ENCODE assay signal across 39 cellular contexts in the genomic region with DNA sequence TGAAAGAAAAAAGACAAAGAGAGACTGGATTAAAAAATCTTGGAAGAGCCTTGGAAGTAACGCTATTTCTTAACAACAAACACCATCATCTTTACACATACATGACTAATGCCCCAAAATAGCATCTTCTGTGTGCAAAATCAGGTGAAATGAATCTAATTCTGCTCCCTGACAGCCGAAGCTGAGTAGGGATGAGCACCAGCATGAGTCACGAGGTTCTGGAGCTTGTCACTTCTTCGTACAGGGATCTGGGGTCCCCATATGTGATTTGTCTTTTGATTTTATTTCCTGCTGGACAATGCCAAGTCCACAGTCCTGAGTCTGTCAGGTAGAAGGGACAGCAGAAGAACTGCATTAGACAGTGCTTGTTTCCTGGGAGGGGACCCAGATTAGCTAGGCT. TPM values are rescaled to one million over a fixed set of nuclear protein-coding genes. Genes with fewer than 3 reads are reported as not detected.
"Had no signal": no experiment of that assay in that cellular context is flagged by ENCODE, and none has a peak within 500 bp of the region (broad histone marks: within the 10 kb centered on the region; RNA-seq: fewer than 3 reads in every experiment).

No MANE protein-coding gene starts in this region.

- H3K27me3 Mint-ChIP-seq: activated CD4-positive, alpha-beta memory T cell treated with anti-CD3 and anti-CD28 coated beads for 36 hours; activated CD4-positive, alpha-beta T cell treated with anti-CD3 and anti-CD28 coated beads for 36 hours; activated CD4-positive, alpha-beta T cell treated with anti-CD3 and anti-CD28 coated beads, Interleukin-2, amount 10 ng/mL, durations not matched to agents 24 days and 14 days; activated CD8-positive, alpha-beta memory T cell treated with anti-CD3 and anti-CD28 coated beads, Interleukin-2, amount 10 ng/mL, durations not matched to agents 7 days and 5 days; activated T-cell treated with anti-CD3 and anti-CD28 coated beads, Interleukin-2, amount 50 U/mL, for 24 hours; T-helper 17 cell had no signal

- FAIRE-seq: astrocyte, bronchial epithelial cell, colon, endothelial cell of umbilical vein had no signal

- H3K27me3 ChIP-seq: brain microvascular endothelial cell, esophagus squamous epithelium, gastroesophageal sphincter had no signal

- H3K9me3 ChIP-seq: esophagus squamous epithelium, gastroesophageal sphincter had no signal

- H3K9me3 Mint-ChIP-seq: activated CD4-positive, alpha-beta memory T cell treated with anti-CD3 and anti-CD28 coated beads for 36 hours; activated CD4-positive, alpha-beta T cell treated with anti-CD3 and anti-CD28 coated beads, Interleukin-2, amount 10 ng/mL, durations not matched to agents 24 days and 14 days; activated T-cell treated with anti-CD3 and anti-CD28 coated beads, Interleukin-2, amount 50 U/mL, for 24 hours; activated T-cell treated with anti-CD3 and anti-CD28 coated beads, Interleukin-2, amount 50 U/mL, for 72 hours; effector memory CD8-positive, alpha-beta T cell; T-helper 2 cell treated with Interferon-gamma antibody and Interleukin-4, amounts not matched to agents 5 μg/mL and 100 μg/mL, for 36 hours had no signal

- H3K36me3 ChIP-seq: brain microvascular endothelial cell, esophagus squamous epithelium, gastroesophageal sphincter had no signal

- H3K36me3 Mint-ChIP-seq: activated CD4-positive, alpha-beta memory T cell treated with anti-CD3 and anti-CD28 coated beads for 36 hours; activated CD8-positive, alpha-beta memory T cell treated with anti-CD3 and anti-CD28 coated beads, Interleukin-2, amount 10 ng/mL, durations not matched to agents 7 days and 5 days had no signal

- H3K4me1 ChIP-seq: esophagus squamous epithelium, gastroesophageal sphincter had no signal

- H3K27ac Mint-ChIP-seq: activated CD4-positive, alpha-beta memory T cell treated with anti-CD3 and anti-CD28 coated beads for 36 hours; activated CD4-positive, alpha-beta T cell treated with anti-CD3 and anti-CD28 coated beads for 36 hours; activated CD4-positive, alpha-beta T cell treated with anti-CD3 and anti-CD28 coated beads, Interleukin-2, amount 10 ng/mL, durations not matched to agents 24 days and 14 days; activated CD8-positive, alpha-beta memory T cell treated with anti-CD3 and anti-CD28 coated beads, Interleukin-2, amount 10 ng/mL, durations not matched to agents 7 days and 5 days; activated CD8-positive, alpha-beta T cell treated with anti-CD3 and anti-CD28 coated beads, Interleukin-2, amount 10 ng/mL, durations not matched to agents 7 days and 5 days; activated naive CD8-positive, alpha-beta T cell; activated T-cell treated with anti-CD3 and anti-CD28 coated beads, Interleukin-2, amount 50 U/mL, for 24 hours; activated T-cell treated with anti-CD3 and anti-CD28 coated beads, Interleukin-2, amount 50 U/mL, for 72 hours; effector memory CD8-positive, alpha-beta T cell; T-helper 17 cell; T-helper 2 cell treated with Interferon-gamma antibody and Interleukin-4, amounts not matched to agents 5 μg/mL and 100 μg/mL, for 36 hours had no signal

- ATAC-seq: activated CD4-positive, alpha-beta T cell treated with anti-CD3 and anti-CD28 coated beads for 36 hours; activated CD8-positive, alpha-beta memory T cell treated with anti-CD3 and anti-CD28 coated beads, Interleukin-2, amount 10 ng/mL, durations not matched to agents 7 days and 5 days; activated CD8-positive, alpha-beta T cell treated with anti-CD3 and anti-CD28 coated beads, Interleukin-2, amount 10 ng/mL, durations not matched to agents 7 days and 5 days; activated T-cell treated with anti-CD3 and anti-CD28 coated beads, Interleukin-2, amount 50 U/mL, for 72 hours; effector memory CD8-positive, alpha-beta T cell; gastroesophageal sphincter; T-helper 17 cell had no signal

- H3K27ac ChIP-seq: brain microvascular endothelial cell, epithelial cell of prostate, esophagus squamous epithelium, gastroesophageal sphincter had no signal

- H3K4me3 Mint-ChIP-seq: activated CD4-positive, alpha-beta memory T cell treated with anti-CD3 and anti-CD28 coated beads for 36 hours; activated CD4-positive, alpha-beta T cell treated with anti-CD3 and anti-CD28 coated beads for 36 hours; activated CD4-positive, alpha-beta T cell treated with anti-CD3 and anti-CD28 coated beads, Interleukin-2, amount 10 ng/mL, durations not matched to agents 24 days and 14 days; activated CD8-positive, alpha-beta memory T cell treated with anti-CD3 and anti-CD28 coated beads, Interleukin-2, amount 10 ng/mL, durations not matched to agents 7 days and 5 days; activated CD8-positive, alpha-beta T cell treated with anti-CD3 and anti-CD28 coated beads, Interleukin-2, amount 10 ng/mL, durations not matched to agents 7 days and 5 days; activated naive CD8-positive, alpha-beta T cell; activated T-cell treated with anti-CD3 and anti-CD28 coated beads, Interleukin-2, amount 50 U/mL, for 24 hours; activated T-cell treated with anti-CD3 and anti-CD28 coated beads, Interleukin-2, amount 50 U/mL, for 72 hours; effector memory CD8-positive, alpha-beta T cell; T-helper 17 cell; T-helper 2 cell treated with Interferon-gamma antibody and Interleukin-4, amounts not matched to agents 5 μg/mL and 100 μg/mL, for 36 hours had no signal

- DNase-seq: activated CD4-positive, alpha-beta memory T cell treated with anti-CD3 and anti-CD28 coated beads for 36 hours; activated CD4-positive, alpha-beta T cell treated with anti-CD3 and anti-CD28 coated beads for 36 hours; activated CD4-positive, alpha-beta T cell treated with anti-CD3 and anti-CD28 coated beads, Interleukin-2, amount 10 ng/mL, durations not matched to agents 24 days and 14 days; activated CD4-positive, CD25-positive, alpha-beta regulatory T cell; activated CD4-positive, CD25-positive, alpha-beta regulatory T cell treated with anti-CD3 and anti-CD28 coated beads, Interleukin-2, amount 50 U/mL, for 72 hours; activated CD8-positive, alpha-beta memory T cell treated with anti-CD3 and anti-CD28 coated beads, Interleukin-2, amount 10 ng/mL, durations not matched to agents 7 days and 5 days; activated CD8-positive, alpha-beta memory T cell treated with anti-CD3 and anti-CD28 coated beads, Interleukin-2, amount 50 U/mL, for 4 hours; activated CD8-positive, alpha-beta T cell treated with anti-CD3 and anti-CD28 coated beads, Interleukin-2, amount 10 ng/mL, durations not matched to agents 7 days and 5 days; activated gamma-delta T cell; activated naive CD4-positive, alpha-beta T cell; activated naive CD4-positive, alpha-beta T cell treated with anti-CD3 and anti-CD28 coated beads, Interleukin-2, amount 50 U/mL, for 16 hours; activated T-cell treated with anti-CD3 and anti-CD28 coated beads, Interleukin-2, amount 50 U/mL, for 24 hours; activated T-cell treated with anti-CD3 and anti-CD28 coated beads, Interleukin-2, amount 50 U/mL, for 72 hours; amniotic stem cell; anterior cingulate cortex; brain microvascular endothelial cell; cortex of kidney; dermis blood vessel endothelial cell; effector CD4-positive, alpha-beta T cell; effector memory CD8-positive, alpha-beta T cell; esophagus squamous epithelium; foreskin melanocyte; T-helper 1 cell; T-helper 17 cell; T1000 had no signal

- H3K4me3 ChIP-seq: esophagus squamous epithelium, gastroesophageal sphincter had no signal

RNA-seq across cellular contexts. Expression of a gene that starts 56.6 kb away (rescaled TPM):
- total RNA-seq: activated CD4-positive, alpha-beta memory T cell treated with anti-CD3 and anti-CD28 coated beads for 36 hours; activated CD4-positive, alpha-beta T cell treated with anti-CD3 and anti-CD28 coated beads for 36 hours; activated CD4-positive, alpha-beta T cell treated with anti-CD3 and anti-CD28 coated beads, Interleukin-2, amount 10 ng/mL, durations not matched to agents 24 days and 14 days; activated CD8-positive, alpha-beta memory T cell treated with anti-CD3 and anti-CD28 coated beads for 36 hours; activated CD8-positive, alpha-beta memory T cell treated with anti-CD3 and anti-CD28 coated beads, Interleukin-2, amount 10 ng/mL, durations not matched to agents 7 days and 5 days; activated CD8-positive, alpha-beta T cell treated with anti-CD3 and anti-CD28 coated beads, Interleukin-2, amount 10 ng/mL, durations not matched to agents 7 days and 5 days; activated T-cell treated with anti-CD3 and anti-CD28 coated beads, Interleukin-2, amount 50 U/mL, for 72 hours; astrocyte; bronchial epithelial cell; chondrocyte; dermis blood vessel endothelial cell; endothelial cell of umbilical vein; esophagus squamous epithelium; fibroblast of lung; fibroblast of villous mesenchyme; gastroesophageal sphincter; glomerular endothelial cell; T-helper 17 cell had no signal
- polyA plus RNA-seq: endothelial cell of umbilical vein, esophagus, fibroblast of lung had no signal
